9 cellular contexts compared by ENCODE assay signal in the genomic region with DNA sequence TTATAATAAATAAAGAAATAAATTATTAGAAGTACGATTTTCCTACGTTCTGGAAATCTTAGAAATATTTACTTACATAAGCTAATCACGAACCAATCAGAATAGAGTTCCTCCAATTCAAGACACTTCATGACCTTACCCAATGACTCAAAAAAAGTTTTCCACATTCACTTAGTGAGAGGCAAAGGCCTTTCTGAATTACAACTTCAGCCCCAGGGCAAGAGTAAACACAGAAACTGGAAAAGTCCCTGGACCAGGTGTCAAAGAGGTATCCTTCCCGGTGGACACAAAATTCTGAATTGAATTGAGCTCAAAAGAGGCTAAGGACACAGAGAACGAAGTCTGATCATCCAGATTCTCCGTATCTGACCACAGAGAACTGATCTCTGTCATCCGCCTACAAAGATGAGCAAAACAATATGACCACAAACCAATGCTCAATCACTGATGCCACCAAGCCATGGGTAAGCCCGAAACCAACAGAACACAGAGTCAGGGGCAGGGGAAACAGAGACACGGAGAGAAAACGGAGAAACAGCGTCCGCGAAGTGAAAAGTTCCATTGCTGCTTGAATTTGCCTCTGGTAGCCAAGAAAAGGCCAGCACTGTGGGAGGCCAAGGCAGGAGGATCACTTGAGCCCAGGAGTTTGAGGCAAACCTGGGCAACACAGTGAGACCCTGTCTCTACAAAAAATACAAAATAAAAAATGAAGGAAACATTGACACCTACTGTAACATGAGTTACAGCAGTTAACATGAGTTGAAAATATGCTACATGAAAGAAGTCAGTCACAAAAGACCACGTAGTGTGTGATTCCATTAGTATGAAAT. TPM values are rescaled to one million over a fixed set of nuclear protein-coding genes. Genes with fewer than 3 reads are reported as not detected.
DNase-seq lines count a peak whose midpoint lies in the region; ATAC-seq lines count a peak whose summit lies in the region.
"Had no signal": no experiment of that assay in that cellular context is flagged by ENCODE, and none has a peak within 500 bp of the region (broad histone marks: within the 10 kb centered on the region; RNA-seq: fewer than 3 reads in every experiment).

No MANE protein-coding gene starts in this region.

- H3K27ac Mint-ChIP-seq in memory B cell = peak overlapping the region; percentile 38
- H3K27ac Mint-ChIP-seq: brain had no signal

- no peaks in the 10 kb centered on the region for H3K27me3 ChIP-seq in aorta (ENCODE audit: control insufficient read depth in 1 of 2, insufficient read depth in 2 of 2, low read length in 1 of 2)

- no peaks in the 10 kb centered on the region for H3K9me3 Mint-ChIP-seq in memory B cell
- H3K9me3 Mint-ChIP-seq: brain had no signal

- ATAC-seq in GM18861 (IDR thresholded peaks at IDR 0.05; ENCODE audit: unreplicated experiment) (peak; percentile 57), HG02870 (IDR thresholded peaks at IDR 0.05; ENCODE audit: unreplicated experiment) (peak; percentile 69), memory B cell (ENCODE audit: low read depth) (peak; percentile 21), aorta (ENCODE audit: low FRiP score) (no peak)

- peak; percentile 58 for DNase-seq in activated CD4-positive, CD25-positive, alpha-beta regulatory T cell treated with anti-CD3 and anti-CD28 coated beads, Interleukin-2, amount 50 U/mL, for 72 hours
- DNase-seq in memory B cell (ENCODE audit: low spot score in 2 of 2) (no peak), posterior cingulate gyrus (no peak), aorta (no peak), NCI-H524 treated with DMSO at 0.1 percent for 48 hours (lab: John Stamatoyannopoulos, UW) (no peak), cortex of kidney (lab: John Stamatoyannopoulos, UW) (no peak)

- no peaks in the 10 kb centered on the region for H3K27me3 Mint-ChIP-seq in memory B cell

- intact Hi-C loops in posterior cingulate gyrus (cut with DNase I) = no loop called here
- intact Hi-C loops in aorta (cut with DNase I) = no loop called here

- no peaks in the 10 kb centered on the region for H3K36me3 Mint-ChIP-seq in memory B cell
- H3K36me3 Mint-ChIP-seq: brain had no signal

- no peak overlapping the region for H3K27ac ChIP-seq in aorta (ENCODE audit: low read depth in 1 of 2, low read length in 2 of 2)

- H3K4me3 Mint-ChIP-seq in memory B cell = peak overlapping the region; percentile 1
- H3K4me3 Mint-ChIP-seq: brain had no signal

- H3K4me1 Mint-ChIP-seq in memory B cell = peaks cover 26% of the 10 kb centered on the region

- H3K4me1 ChIP-seq in aorta (ENCODE audit: control insufficient read depth in 1 of 2, insufficient read depth in 2 of 2, low read length in 2 of 2) = no peaks in the 10 kb centered on the region

- no peaks in the 10 kb centered on the region for H3K9me3 ChIP-seq in aorta (ENCODE audit: control insufficient read depth, low read length)

- H3K4me3 ChIP-seq in aorta (ENCODE audit: low read length in 2 of 2) = no peak overlapping the region

- 92 to 95% methylated on average over 14 of the region's 14 CpGs for WGBS in aorta, 2 donors

- no peaks in the 10 kb centered on the region for H3K36me3 ChIP-seq in aorta (ENCODE audit: control insufficient read depth in 1 of 2, insufficient read depth in 2 of 2, low read length in 1 of 2)

RNA-seq across cellular contexts. Expression of a gene that starts 6.8 kb away (rescaled TPM):
- 10 to 100 TPM; 11.5 to 12.7 TPM for total RNA-seq in aorta
- polyA plus RNA-seq in aorta = 1 to 10 TPM; 8.1 to 8.4 TPM
